ENCODE assay signal across 1 cellular context in genomic region chr5:40841068-40841805, GRCh38.
TF ChIP-seq lines count a peak whose summit lies in the region.

CARD6 (plus strand) TSS chr5:40841367; CDS start chr5:40841383, 16 bp downstream.

TF ChIP-seq in HepG2, 621 proteins besides CTCF, POLR2A, EP300 and RAD21 (continued from another document):
- no peak for TF ChIP-seq NFAT5 (CRISPR knock-in tag; IDR thresholded peaks at IDR 0.05)
- no peak for TF ChIP-seq SOX6 (IDR thresholded peaks at IDR 0.05)
- TF ChIP-seq SOX6 (CRISPR knock-in tag; IDR thresholded peaks at IDR 0.05) = no peak
- no peak for TF ChIP-seq SSRP1 (CRISPR knock-in tag; IDR thresholded peaks at IDR 0.05)
- 0 out of 2 replicates have a peak, but pooled peaks have one; percentile 11 for TF ChIP-seq SAP130 (CRISPR knock-in tag; IDR thresholded peaks at IDR 0.05; ENCODE audit: low read depth)
- no peak for TF ChIP-seq ZNF512B (CRISPR knock-in tag; IDR thresholded peaks at IDR 0.05; ENCODE audit: borderline replicate concordance)
- no peak for TF ChIP-seq HOXD1 (CRISPR knock-in tag; IDR thresholded peaks at IDR 0.05)
- no peak for TF ChIP-seq MED13 (CRISPR knock-in tag; IDR thresholded peaks at IDR 0.05)
- peak; percentile 68 to 71 for TF ChIP-seq MAFK (conservative IDR thresholded peaks at IDR 0.05 in 1 of 2, IDR thresholded peaks at IDR 0.05 in 1 of 2; ENCODE audit: low read length in 2 of 2)
- peak; percentile 51; the same call in 1 of the 2 replicates for TF ChIP-seq SMAD3 (CRISPR knock-in tag; IDR thresholded peaks at IDR 0.05)
